22 cellular contexts compared by ENCODE assay signal in genomic region chr10:110044681-110045080, GRCh38. TPM values are rescaled to one million over a fixed set of nuclear protein-coding genes. Genes with fewer than 3 reads are reported as not detected.
DNase-seq lines count a peak whose midpoint lies in the region; ATAC-seq and TF ChIP-seq lines count a peak whose summit lies in the region.
"Had no signal": no experiment of that assay in that cellular context is flagged by ENCODE, and none has a peak within 500 bp of the region (broad histone marks: within the 10 kb centered on the region; RNA-seq: fewer than 3 reads in every experiment).

No MANE protein-coding gene starts in this region.

- H3K9me3 ChIP-seq in CD4-positive, alpha-beta T cell (ENCODE audit: control insufficient read depth, low read length): peaks cover 10% of the 10 kb centered on the region

- H3K27ac Mint-ChIP-seq in activated CD4-positive, alpha-beta T cell treated with anti-CD3 and anti-CD28 coated beads for 36 hours: peak overlapping the region; percentile 48
- peak overlapping the region; percentile 74 for H3K27ac Mint-ChIP-seq in CD4-positive, alpha-beta T cell
- H3K27ac Mint-ChIP-seq in activated T-helper 17 cell treated with anti-CD3 and anti-CD28 coated beads, Interleukin-2, amount 50 U/mL, for 72 hours: peak overlapping the region; percentile 71
- peak overlapping the region in 8 of 10 donors; percentile 4 to 64 (median 44) for H3K27ac Mint-ChIP-seq in naive thymus-derived CD8-positive, alpha-beta T cell

- H3K36me3 Mint-ChIP-seq in activated CD4-positive, alpha-beta T cell treated with anti-CD3 and anti-CD28 coated beads for 36 hours (ENCODE audit: low read depth): peaks cover 29% of the 10 kb centered on the region
- peaks cover 53% of the 10 kb centered on the region for H3K36me3 Mint-ChIP-seq in CD4-positive, alpha-beta T cell (ENCODE audit: low read depth)
- H3K36me3 Mint-ChIP-seq in activated T-helper 17 cell treated with anti-CD3 and anti-CD28 coated beads, Interleukin-2, amount 50 U/mL, for 72 hours (ENCODE audit: low read depth): peaks cover 11% of the 10 kb centered on the region
- H3K36me3 Mint-ChIP-seq in naive thymus-derived CD8-positive, alpha-beta T cell: peaks cover 8 to 25% (median 22%) of the 10 kb centered on the region in 3 donors

- H3K4me3 Mint-ChIP-seq in activated CD4-positive, alpha-beta T cell treated with anti-CD3 and anti-CD28 coated beads for 36 hours: no peak overlapping the region
- no peak overlapping the region for H3K4me3 Mint-ChIP-seq in CD4-positive, alpha-beta T cell
- peak overlapping the region; percentile 56 for H3K4me3 Mint-ChIP-seq in activated T-helper 17 cell treated with anti-CD3 and anti-CD28 coated beads, Interleukin-2, amount 50 U/mL, for 72 hours
- H3K4me3 Mint-ChIP-seq in naive thymus-derived CD8-positive, alpha-beta T cell: no peak overlapping the region

- peaks cover 15% of the 10 kb centered on the region for H3K9me3 Mint-ChIP-seq in activated CD4-positive, alpha-beta T cell treated with anti-CD3 and anti-CD28 coated beads for 36 hours (ENCODE audit: low read depth)
- peaks cover 7% of the 10 kb centered on the region for H3K9me3 Mint-ChIP-seq in CD4-positive, alpha-beta T cell
- H3K9me3 Mint-ChIP-seq in activated T-helper 17 cell treated with anti-CD3 and anti-CD28 coated beads, Interleukin-2, amount 50 U/mL, for 72 hours: peaks cover 4% of the 10 kb centered on the region
- H3K9me3 Mint-ChIP-seq in naive thymus-derived CD8-positive, alpha-beta T cell: peaks cover 0 to 17% (median 9%) of the 10 kb centered on the region in 9 donors

- H3K27me3 Mint-ChIP-seq in activated CD4-positive, alpha-beta T cell treated with anti-CD3 and anti-CD28 coated beads for 36 hours: no peaks in the 10 kb centered on the region
- H3K27me3 Mint-ChIP-seq in CD4-positive, alpha-beta T cell: no peaks in the 10 kb centered on the region
- no peaks in the 10 kb centered on the region for H3K27me3 Mint-ChIP-seq in activated T-helper 17 cell treated with anti-CD3 and anti-CD28 coated beads, Interleukin-2, amount 50 U/mL, for 72 hours
- H3K27me3 Mint-ChIP-seq in naive thymus-derived CD8-positive, alpha-beta T cell: no peaks in the 10 kb centered on the region

- POLR2A ChIA-PET in activated CD4-positive, alpha-beta T cell treated with anti-CD3 and anti-CD28 coated beads for 36 hours (lab: Charles Lee): no interaction called here
- POLR2A ChIA-PET in CD4-positive, alpha-beta T cell (lab: Charles Lee): interaction anchor here (1.6 kb wide), 1 partner anchor 25 kb away, joined by 3 read pairs; no protein-coding TSS in a partner anchor
- POLR2A ChIA-PET in naive thymus-derived CD8-positive, alpha-beta T cell (lab: Charles Lee): interaction anchor here (0.6 to 0.7 kb wide), 3 partner anchors 30 to 226 kb away, joined by 3 read pairs; no protein-coding TSS in a partner anchor

- CTCF ChIA-PET in activated CD4-positive, alpha-beta T cell treated with anti-CD3 and anti-CD28 coated beads for 36 hours (lab: Charles Lee): interaction anchor here (0.6 to 1.1 kb wide), 3 partner anchors 11 to 134 kb away, joined by 3 to 4 read pairs (median 4); no protein-coding TSS in a partner anchor
- CTCF ChIA-PET in CD4-positive, alpha-beta T cell (lab: Charles Lee): interaction anchor here (1.4 to 2.3 kb wide), 4 partner anchors 8 to 13 kb away, joined by 3 to 6 read pairs (median 4); no protein-coding TSS in a partner anchor

- ATAC-seq in activated CD4-positive, alpha-beta T cell treated with anti-CD3 and anti-CD28 coated beads for 36 hours: no peak
- no peak for ATAC-seq in CD4-positive, alpha-beta T cell (ENCODE audit: poor library complexity)
- peak; percentile 24 for ATAC-seq in activated T-helper 17 cell treated with anti-CD3 and anti-CD28 coated beads, Interleukin-2, amount 50 U/mL, for 72 hours (replicated peaks)
- no peak for ATAC-seq in naive thymus-derived CD8-positive, alpha-beta T cell

- no peak for TF ChIP-seq CTCF in CD4-positive, alpha-beta T cell (IDR thresholded peaks at IDR 0.05)

- H3K4me1 Mint-ChIP-seq in activated CD4-positive, alpha-beta T cell treated with anti-CD3 and anti-CD28 coated beads for 36 hours: peaks cover 57% of the 10 kb centered on the region
- H3K4me1 Mint-ChIP-seq in CD4-positive, alpha-beta T cell (ENCODE audit: low read depth): peaks cover 71% of the 10 kb centered on the region
- H3K4me1 Mint-ChIP-seq in activated T-helper 17 cell treated with anti-CD3 and anti-CD28 coated beads, Interleukin-2, amount 50 U/mL, for 72 hours: peaks cover 42% of the 10 kb centered on the region
- H3K4me1 Mint-ChIP-seq in naive thymus-derived CD8-positive, alpha-beta T cell: peaks cover 25 to 59% (median 57%) of the 10 kb centered on the region in 4 donors

- no peaks in the 10 kb centered on the region for H3K27me3 ChIP-seq in CD4-positive, alpha-beta T cell (ENCODE audit: control insufficient read depth, insufficient read depth, low read length)

- intact Hi-C loops in activated CD4-positive, alpha-beta T cell treated with anti-CD3 and anti-CD28 coated beads for 36 hours (cut with DNase I, micrococcal nuclease): loop anchor here in 1 of 2 experiments (5.0 kb wide), 1 partner anchor 32 kb away; no protein-coding TSS in a partner anchor
- intact Hi-C loops in CD4-positive, alpha-beta T cell (cut with DNase I, micrococcal nuclease): no loop called here

- H3K27ac ChIP-seq in CD4-positive, alpha-beta T cell (ENCODE audit: low read depth, low read length): no peak overlapping the region
- H3K27ac ChIP-seq: 22Rv1, C4-2B, GM23248 had no signal

- DNase-seq in activated CD4-positive, alpha-beta T cell treated with anti-CD3 and anti-CD28 coated beads for 36 hours: no peak
- no peak for DNase-seq in activated CD4-positive, alpha-beta T cell treated with anti-CD3 and anti-CD28 coated beads, Interleukin-2, amount 50 U/mL, for 1 hour
- no peak for DNase-seq in CD4-positive, alpha-beta T cell
- DNase-seq in naive thymus-derived CD8-positive, alpha-beta T cell: no peak
- DNase-seq in GOT3 (lab: John Stamatoyannopoulos, UW) (no peak), retina (no peak)
- DNase-seq in activated CD4-positive, CD25-positive, alpha-beta regulatory T cell treated with anti-CD3 and anti-CD28 coated beads, Interleukin-2, amount 50 U/mL, for 72 hours: no peak
- DNase-seq: AML-193, COR-L47, DMS 273 treated with DMSO at 0.1 percent for 48 hours, GDM1, GM23248, HCEC 1CT, NCI-H1092 treated with DMSO at 0.1 percent for 48 hours, NCI-H2081, NCI-H446 treated with DMSO at 0.1 percent for 48 hours, NCI-H69, RPMI8226, SHP77 treated with DMSO at 0.1 percent for 48 hours had no signal

RNA-seq across cellular contexts. Expression of gene ADD3, which starts 36.9 kb away (rescaled TPM):
- 100 to 1,000 TPM in 1 of 2 experiments, 10 to 100 TPM in 1; 72.5 to 101 TPM for total RNA-seq in activated CD4-positive, alpha-beta T cell treated with anti-CD3 and anti-CD28 coated beads for 36 hours
- 100 to 1,000 TPM; 273 to 302 TPM for total RNA-seq in CD4-positive, alpha-beta T cell
- 100 to 1,000 TPM; 115 to 119 TPM for total RNA-seq in activated T-helper 17 cell treated with anti-CD3 and anti-CD28 coated beads, Interleukin-2, amount 50 U/mL, for 72 hours
- total RNA-seq in naive thymus-derived CD8-positive, alpha-beta T cell: 100 to 1,000 TPM; 332 to 358 TPM
- 100 to 1,000 TPM; 356 to 405 (median 359) TPM for polyA plus RNA-seq in naive thymus-derived CD8-positive, alpha-beta T cell
